13 cellular contexts compared by ENCODE assay signal in genomic region chrY:12823408-12823807, GRCh38.
DNase-seq lines count a peak whose midpoint lies in the region; ATAC-seq and TF ChIP-seq lines count a peak whose summit lies in the region.
"Had no signal": no experiment of that assay in that cellular context is flagged by ENCODE, and none has a peak within 500 bp of the region (broad histone marks: within the 10 kb centered on the region; RNA-seq: fewer than 3 reads in every experiment).

No MANE protein-coding gene starts in this region.

- DNase-seq in EH (ENCODE audit: low read depth) (peak; percentile 21), LNCaP clone FGC (ENCODE audit: low read depth) (peak; percentile 85), fibroblast of peridontal ligament (ENCODE audit: extremely low read depth) (peak; percentile 16), 8988T (no peak)
- no peak for DNase-seq in effector CD4-positive, alpha-beta T cell
- DNase-seq: AML-193, DMS 273 treated with DMSO at 0.1 percent for 48 hours, GDM1 had no signal

- ATAC-seq in GM18502 (IDR thresholded peaks at IDR 0.05; ENCODE audit: poor library complexity, unreplicated experiment) (no peak), HG02840 (IDR thresholded peaks at IDR 0.05; ENCODE audit: low FRiP score, unreplicated experiment) (no peak)
- ATAC-seq: HCT116, K562 had no signal

- no peak overlapping the region for H3K4me3 ChIP-seq in LNCaP clone FGC (ENCODE audit: low read depth, low read length)
- H3K4me3 ChIP-seq: BLaER1, K562 had no signal

- TF ChIP-seq CTCF in LNCaP clone FGC (IDR thresholded peaks at IDR 0.05; ENCODE audit: control insufficient read depth, extremely low read depth, insufficient read depth), result no peak

Comparison
In these comparisons a context has a peak if more than half of its experiments do, and no peak if none do; other contexts are left out.
1. DNase-seq: peak in EH (single experiment), LNCaP clone FGC (single experiment) and fibroblast of peridontal ligament (single experiment); none in 8988T (single experiment) and effector CD4-positive, alpha-beta T cell (single experiment).